ENCODE assay signal across 28 cellular contexts in the genomic region with DNA sequence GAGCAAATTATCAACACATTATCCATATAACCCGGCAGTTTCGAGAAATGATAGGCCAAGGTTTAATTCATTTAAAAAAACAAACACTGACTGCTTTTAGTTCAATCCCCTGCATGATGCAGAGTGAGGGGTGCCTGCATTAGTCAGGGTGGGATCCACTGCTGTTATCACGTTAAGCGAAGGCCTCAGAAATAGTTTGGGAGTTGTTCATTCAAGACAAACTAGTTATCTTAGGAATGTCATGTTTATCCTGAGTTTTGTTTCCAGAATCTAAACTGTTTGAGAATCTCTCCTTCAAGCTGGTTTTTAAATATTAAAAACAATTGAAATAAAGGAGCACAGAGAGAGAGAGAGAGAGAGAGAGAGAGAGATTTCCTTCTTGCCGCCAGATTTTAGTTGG.
"Had no signal": no experiment of that assay in that cellular context is flagged by ENCODE, and none has a peak within 500 bp of the region (broad histone marks: within the 10 kb centered on the region; RNA-seq: fewer than 3 reads in every experiment).

No MANE protein-coding gene starts in this region.

- H3K4me3 ChIP-seq: ascending aorta had no signal

- DNase-seq: activated B cell treated with CpG ODN at 0.5 μM for 24 hours; activated CD4-positive, alpha-beta memory T cell treated with anti-CD3 and anti-CD28 coated beads for 36 hours; activated CD4-positive, alpha-beta T cell treated with anti-CD3 and anti-CD28 coated beads for 4 hours; activated CD4-positive, alpha-beta T cell treated with anti-CD3 and anti-CD28 coated beads, Interleukin-2, amount 10 ng/mL, durations not matched to agents 24 days and 14 days; activated CD4-positive, alpha-beta T cell treated with anti-CD3 and anti-CD28 coated beads, Interleukin-2, amount 50 U/mL, for 1 hour; activated CD4-positive, alpha-beta T cell treated with anti-CD3 and anti-CD28 coated beads, Interleukin-2, amount 50 U/mL, for 4 hours; activated CD4-positive, CD25-positive, alpha-beta regulatory T cell treated with anti-CD3 and anti-CD28 coated beads, Interleukin-2, amount 50 U/mL, for 72 hours; activated CD8-positive, alpha-beta memory T cell treated with anti-CD3 and anti-CD28 coated beads, Interleukin-2, amount 50 U/mL, for 4 hours; activated CD8-positive, alpha-beta T cell treated with anti-CD3 and anti-CD28 coated beads for 36 hours; activated gamma-delta T cell; activated naive CD4-positive, alpha-beta T cell treated with anti-CD3 and anti-CD28 coated beads, Interleukin-2, amount 10 ng/mL, durations not matched to agents 7 days and 5 days; activated naive CD4-positive, alpha-beta T cell treated with Interleukin-2 at 50 U/mL for 16 hours; activated naive CD8-positive, alpha-beta T cell treated with anti-CD3 and anti-CD28 coated beads, Interleukin-2, amount 10 ng/mL, durations not matched to agents 7 days and 5 days; activated naive CD8-positive, alpha-beta T cell treated with anti-CD3 and anti-CD28 coated beads, Interleukin-2, amount 50 U/mL, for 24 hours; activated T-cell treated with anti-CD3 and anti-CD28 coated beads for 4 hours; activated T-cell treated with anti-CD3 and anti-CD28 coated beads, Interleukin-2, amount 50 U/mL, for 1 hour; activated T-cell treated with anti-CD3 and anti-CD28 coated beads, Interleukin-2, amount 50 U/mL, for 4 hours; activated T-cell treated with anti-CD3 and anti-CD28 coated beads, Interleukin-2, amount 50 U/mL, for 72 hours; amygdala; anterior cingulate cortex; central memory CD4-positive, alpha-beta T cell; T-helper 1 cell; T-helper 2 cell; T-helper 9 cell had no signal

- H3K4me1 ChIP-seq: ascending aorta had no signal

- H3K27me3 ChIP-seq: ascending aorta had no signal

- H3K27ac ChIP-seq: ascending aorta, VCaP had no signal

- H3K9me3 ChIP-seq: ascending aorta had no signal

- ATAC-seq: activated CD8-positive, alpha-beta T cell treated with anti-CD3 and anti-CD28 coated beads for 36 hours; activated naive CD8-positive, alpha-beta T cell treated with anti-CD3 and anti-CD28 coated beads, Interleukin-2, amount 50 U/mL, for 24 hours; activated T-cell treated with anti-CD3 and anti-CD28 coated beads, Interleukin-2, amount 50 U/mL, for 4 hours; activated T-cell treated with anti-CD3 and anti-CD28 coated beads, Interleukin-2, amount 50 U/mL, for 72 hours; activated T-helper 17 cell treated with anti-CD3 and anti-CD28 coated beads, Interleukin-2, amount 50 U/mL, for 72 hours had no signal

- FAIRE-seq: TTC549 had no signal

- H3K36me3 ChIP-seq: ascending aorta had no signal
